In the genomic region with DNA sequence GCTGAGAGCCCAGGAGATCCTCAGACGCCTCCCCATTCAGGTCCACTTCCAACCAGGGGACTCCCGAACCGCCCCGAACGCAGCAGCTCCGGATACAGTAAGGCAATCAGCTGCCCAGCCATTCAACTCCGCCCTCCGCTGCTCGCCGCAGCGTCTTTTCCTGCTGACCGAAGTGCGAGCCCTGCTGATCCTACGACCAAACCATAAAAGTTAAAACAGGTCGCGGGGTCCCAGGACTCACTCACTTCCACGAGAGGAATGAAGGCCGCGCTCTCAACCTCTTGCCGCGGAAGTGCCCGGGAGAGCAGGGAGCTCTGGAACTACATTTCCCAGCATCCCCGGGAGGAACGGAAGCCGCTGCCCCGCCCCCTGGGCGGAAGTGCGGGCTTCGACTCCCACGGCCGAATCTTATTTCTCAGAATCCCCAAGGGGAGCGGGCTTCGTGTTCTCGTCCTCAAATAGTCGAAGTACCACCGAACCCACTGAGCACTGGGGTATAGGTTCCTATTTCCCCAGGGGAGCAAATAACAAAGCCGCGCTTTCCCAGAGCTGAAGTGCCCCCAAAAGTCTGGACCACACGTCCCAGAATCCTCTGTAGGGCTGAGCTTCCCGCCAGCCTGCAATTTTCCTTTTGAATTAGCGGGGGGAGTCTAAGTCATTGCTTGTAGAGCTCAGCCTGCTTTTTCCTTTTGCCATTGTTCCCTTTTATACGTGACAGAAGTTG, we compare ENCODE assay signal across 8 cellular contexts. TPM values are rescaled to one million over a fixed set of nuclear protein-coding genes. Genes with fewer than 3 reads are reported as not detected.
A peak's percentile ranks its signal among the peaks of the same experiment; 100 is the strongest.
DNase-seq lines count a peak whose midpoint lies in the region; ATAC-seq and TF ChIP-seq lines count a peak whose summit lies in the region.

A gene (minus strand): TSS at position 298 of the 724 bp plus-strand sequence. CDS start 13,097 bp downstream, outside the sequence.

- TF ChIP-seq CTCF in GM10266 (IDR thresholded peaks at IDR 0.05; ENCODE audit: control insufficient read depth, insufficient read depth, low read depth, missing control alignments) (no peak), parathyroid adenoma (IDR thresholded peaks at IDR 0.05) (no peak), tibial nerve (IDR thresholded peaks at IDR 0.05) (no peak)

- intact Hi-C loops in Right ventricle myocardium inferior (cut with DNase I), result loop anchor here (5.0 to 10.0 kb wide), 3 partner anchors 47 to 272 kb away; a partner anchor contains a TSS

- H3K27ac ChIP-seq in parathyroid adenoma, result peak within 1 kb of the TSS; percentile 75
- peak within 1 kb of the TSS; percentile 43 to 90 (median 80) for H3K27ac ChIP-seq in tibial nerve

- H3K36me3 ChIP-seq in parathyroid adenoma (ENCODE audit: control insufficient read depth, insufficient read depth, low read length), result no peaks in the 10 kb centered on the region
- H3K36me3 ChIP-seq in tibial nerve, result peaks cover 0 to 32% (median 19%) of the 10 kb centered on the region in 3 donors

- peak; percentile 22 to 75 for TF ChIP-seq EP300 in tibial nerve (IDR thresholded peaks at IDR 0.05)

- H3K27me3 ChIP-seq in parathyroid adenoma (ENCODE audit: control insufficient read depth, insufficient read depth, low read length) (no peaks in the 10 kb centered on the region), tibial nerve (no peaks in the 10 kb centered on the region)

- H3K9me3 ChIP-seq in parathyroid adenoma (ENCODE audit: control insufficient read depth, low read length) (peaks cover 4% of the 10 kb centered on the region), tibial nerve (no peaks in the 10 kb centered on the region)

- peaks cover 16% of the 10 kb centered on the region for H3K4me1 Mint-ChIP-seq in activated naive CD8-positive, alpha-beta T cell treated with anti-CD3 and anti-CD28 coated beads, Interleukin-2, amount 50 U/mL, for 24 hours

- peak; percentile 88 for DNase-seq in GM10266 (ENCODE audit: extremely low spot score)
- peak; percentile 87 to 95 (median 93) for DNase-seq in NCI-H1417 (lab: John Stamatoyannopoulos, UW)
- DNase-seq in SW480 (ENCODE audit: low spot score), result peak; percentile 92
- peak; percentile 88 for DNase-seq in activated naive CD8-positive, alpha-beta T cell treated with anti-CD3 and anti-CD28 coated beads, Interleukin-2, amount 50 U/mL, for 24 hours
- DNase-seq in Right ventricle myocardium inferior (ENCODE audit: missing footprints), result peak; percentile 94
- DNase-seq in tibial nerve (ENCODE audit: low spot score in 2 of 2), result peak; percentile 69 to 90

- no peak within 1 kb of the TSS for H3K9ac ChIP-seq in parathyroid adenoma

- 1% methylated on average over 32 to 41 of the region's 42 CpGs for WGBS in tibial nerve, 2 donors

- no peaks in the 10 kb centered on the region for H3K79me2 ChIP-seq in parathyroid adenoma

- H3K9me3 Mint-ChIP-seq in activated naive CD8-positive, alpha-beta T cell treated with anti-CD3 and anti-CD28 coated beads, Interleukin-2, amount 50 U/mL, for 24 hours, result peaks cover 11% of the 10 kb centered on the region

- H3K27ac Mint-ChIP-seq in activated naive CD8-positive, alpha-beta T cell treated with anti-CD3 and anti-CD28 coated beads, Interleukin-2, amount 50 U/mL, for 24 hours, result peak within 1 kb of the TSS; percentile 87

- H2AFZ ChIP-seq in parathyroid adenoma, result peak within 1 kb of the TSS; percentile 89

- H3K4me3 Mint-ChIP-seq in activated naive CD8-positive, alpha-beta T cell treated with anti-CD3 and anti-CD28 coated beads, Interleukin-2, amount 50 U/mL, for 24 hours, result peak within 1 kb of the TSS; percentile 90

- peak within 1 kb of the TSS; percentile 98 for H3K4me3 ChIP-seq in parathyroid adenoma (ENCODE audit: low read depth, low read length)
- H3K4me3 ChIP-seq in tibial nerve, result peak within 1 kb of the TSS; percentile 41 to 69 (median 53)

- no peak for TF ChIP-seq POLR2A in tibial nerve (IDR thresholded peaks at IDR 0.05)

- H3K4me1 ChIP-seq in parathyroid adenoma (peaks cover 9% of the 10 kb centered on the region), tibial nerve (peaks cover 0 to 23% (median 10%) of the 10 kb centered on the region in 4 donors)

- peak within 1 kb of the TSS; percentile 82 for H3K4me2 ChIP-seq in parathyroid adenoma (ENCODE audit: low read length)

- H3K36me3 Mint-ChIP-seq in activated naive CD8-positive, alpha-beta T cell treated with anti-CD3 and anti-CD28 coated beads, Interleukin-2, amount 50 U/mL, for 24 hours (ENCODE audit: low read depth), result peaks cover 34% of the 10 kb centered on the region

- H3K27me3 Mint-ChIP-seq in activated naive CD8-positive, alpha-beta T cell treated with anti-CD3 and anti-CD28 coated beads, Interleukin-2, amount 50 U/mL, for 24 hours, result no peaks in the 10 kb centered on the region

- peak; percentile 95 for ATAC-seq in HG02678 (IDR thresholded peaks at IDR 0.05; ENCODE audit: unreplicated experiment)
- peak; percentile 96 for ATAC-seq in activated naive CD8-positive, alpha-beta T cell treated with anti-CD3 and anti-CD28 coated beads, Interleukin-2, amount 50 U/mL, for 24 hours
- peak; percentile 98 for ATAC-seq in Right ventricle myocardium inferior

RNA-seq across cellular contexts. Expression of the gene that starts here (rescaled TPM):
- total RNA-seq in Right ventricle myocardium inferior (7.8 TPM), tibial nerve (10 to 100 TPM in 3 of 4 donors, 1 to 10 TPM in 1; 8.7 to 26.9 (median 17.7) TPM)

Comparison
In these comparisons a context has a peak if more than half of its experiments do, and no peak if none do; other contexts are left out.
1. Peak in every context shown above with its lines: DNase-seq, ATAC-seq, H3K4me3 ChIP-seq and H3K27ac ChIP-seq.